In the genomic region with DNA sequence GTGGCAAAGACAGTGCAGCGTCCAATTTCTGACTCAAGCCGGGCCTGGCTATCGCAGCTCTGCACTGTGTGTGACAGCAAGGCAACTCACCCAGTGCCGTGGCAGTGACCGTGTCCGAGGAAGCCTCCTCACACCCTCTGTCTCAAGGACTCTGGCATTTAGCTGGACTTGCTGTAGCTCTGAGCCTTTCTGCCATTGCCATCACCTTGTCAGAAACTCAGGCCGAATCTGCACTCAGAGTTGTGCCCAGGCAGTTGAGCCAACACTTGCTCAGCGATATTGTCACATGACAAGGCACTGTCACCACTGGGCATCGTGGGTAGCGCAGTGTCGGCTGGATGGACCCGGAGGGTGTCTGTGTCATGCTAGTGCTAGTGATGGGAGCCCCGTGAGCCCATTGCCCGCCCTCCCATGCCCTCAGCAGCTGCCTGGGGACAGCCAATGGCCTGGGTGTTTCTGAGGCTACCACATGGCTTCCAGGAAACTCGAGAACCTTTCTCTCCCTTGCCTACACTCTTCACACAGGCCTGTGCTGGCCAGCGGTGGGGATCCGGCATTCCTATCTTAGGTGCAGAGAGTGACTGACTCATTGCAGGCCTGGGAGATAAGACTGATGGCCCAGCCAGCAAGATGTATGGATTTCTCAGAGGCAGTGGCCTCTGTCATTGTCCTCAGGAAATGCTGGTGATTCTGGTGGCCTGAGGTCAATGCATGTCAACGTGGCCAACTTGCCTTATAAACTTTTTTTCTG, we compare ENCODE assay signal across 1 cellular context.
TF ChIP-seq lines count a peak whose summit lies in the region.

No MANE protein-coding gene starts in this region.

TF ChIP-seq in K562, 482 proteins besides CTCF, POLR2A, EP300 and RAD21 (continued from another document and continues in another):
- TF ChIP-seq, protein P1, sequence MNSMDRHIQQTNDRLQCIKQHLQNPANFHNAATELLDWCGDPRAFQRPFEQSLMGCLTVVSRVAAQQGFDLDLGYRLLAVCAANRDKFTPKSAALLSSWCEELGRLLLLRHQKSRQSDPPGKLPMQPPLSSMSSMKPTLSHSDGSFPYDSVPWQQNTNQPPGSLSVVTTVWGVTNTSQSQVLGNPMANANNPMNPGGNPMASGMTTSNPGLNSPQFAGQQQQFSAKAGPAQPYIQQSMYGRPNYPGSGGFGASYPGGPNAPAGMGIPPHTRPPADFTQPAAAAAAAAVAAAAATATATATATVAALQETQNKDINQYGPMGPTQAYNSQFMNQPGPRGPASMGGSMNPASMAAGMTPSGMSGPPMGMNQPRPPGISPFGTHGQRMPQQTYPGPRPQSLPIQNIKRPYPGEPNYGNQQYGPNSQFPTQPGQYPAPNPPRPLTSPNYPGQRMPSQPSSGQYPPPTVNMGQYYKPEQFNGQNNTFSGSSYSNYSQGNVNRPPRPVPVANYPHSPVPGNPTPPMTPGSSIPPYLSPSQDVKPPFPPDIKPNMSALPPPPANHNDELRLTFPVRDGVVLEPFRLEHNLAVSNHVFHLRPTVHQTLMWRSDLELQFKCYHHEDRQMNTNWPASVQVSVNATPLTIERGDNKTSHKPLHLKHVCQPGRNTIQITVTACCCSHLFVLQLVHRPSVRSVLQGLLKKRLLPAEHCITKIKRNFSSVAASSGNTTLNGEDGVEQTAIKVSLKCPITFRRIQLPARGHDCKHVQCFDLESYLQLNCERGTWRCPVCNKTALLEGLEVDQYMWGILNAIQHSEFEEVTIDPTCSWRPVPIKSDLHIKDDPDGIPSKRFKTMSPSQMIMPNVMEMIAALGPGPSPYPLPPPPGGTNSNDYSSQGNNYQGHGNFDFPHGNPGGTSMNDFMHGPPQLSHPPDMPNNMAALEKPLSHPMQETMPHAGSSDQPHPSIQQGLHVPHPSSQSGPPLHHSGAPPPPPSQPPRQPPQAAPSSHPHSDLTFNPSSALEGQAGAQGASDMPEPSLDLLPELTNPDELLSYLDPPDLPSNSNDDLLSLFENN (IDR thresholded peaks at IDR 0.05; ENCODE audit: low read depth in 2 of 2, low read length in 2 of 2), result peak in 1 of 2 experiments; percentile 82; a peak in 2 of 4 replicates
- TF ChIP-seq NEUROD1 (IDR thresholded peaks at IDR 0.05; ENCODE audit: borderline replicate concordance, low read depth, low read length, partially characterized antibody), result peak; percentile 80
- peak; percentile 27; the same call in 1 of the 2 replicates for TF ChIP-seq PHF8 (IDR thresholded peaks at IDR 0.05; ENCODE audit: borderline replicate concordance, low read length)
- TF ChIP-seq RBM25 (IDR thresholded peaks at IDR 0.05; ENCODE audit: low read depth, low read length, severe bottlenecking), result no peak
- TF ChIP-seq NCOA4 (IDR thresholded peaks at IDR 0.05; ENCODE audit: partially characterized antibody), result no peak
- TF ChIP-seq CHD2 (IDR thresholded peaks at IDR 0.05; ENCODE audit: low read depth, low read length), result no peak
- TF ChIP-seq TAF15 (IDR thresholded peaks at IDR 0.05; ENCODE audit: low read depth, low read length), result no peak
- no peak for TF ChIP-seq SP2 (IDR thresholded peaks at IDR 0.05; ENCODE audit: extremely low read depth, low read depth, low read length, poor library complexity, severe bottlenecking)
- TF ChIP-seq NUFIP1 (IDR thresholded peaks at IDR 0.05; ENCODE audit: partially characterized antibody), result no peak
- peak; percentile 71; the same call in 1 of the 2 replicates for TF ChIP-seq KLF16 (IDR thresholded peaks at IDR 0.05)
- peak; percentile 81 for TF ChIP-seq STAT5A (IDR thresholded peaks at IDR 0.05; ENCODE audit: borderline replicate concordance, low read length)
- TF ChIP-seq, protein P2, sequence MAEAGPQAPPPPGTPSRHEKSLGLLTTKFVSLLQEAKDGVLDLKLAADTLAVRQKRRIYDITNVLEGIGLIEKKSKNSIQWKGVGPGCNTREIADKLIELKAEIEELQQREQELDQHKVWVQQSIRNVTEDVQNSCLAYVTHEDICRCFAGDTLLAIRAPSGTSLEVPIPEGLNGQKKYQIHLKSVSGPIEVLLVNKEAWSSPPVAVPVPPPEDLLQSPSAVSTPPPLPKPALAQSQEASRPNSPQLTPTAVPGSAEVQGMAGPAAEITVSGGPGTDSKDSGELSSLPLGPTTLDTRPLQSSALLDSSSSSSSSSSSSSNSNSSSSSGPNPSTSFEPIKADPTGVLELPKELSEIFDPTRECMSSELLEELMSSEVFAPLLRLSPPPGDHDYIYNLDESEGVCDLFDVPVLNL (CRISPR knock-in tag; IDR thresholded peaks at IDR 0.05; ENCODE audit: low read depth), result no peak
- 0 out of 2 replicates have a peak, but pooled peaks have one; percentile 52 for TF ChIP-seq BHLHE40 (IDR thresholded peaks at IDR 0.05; ENCODE audit: low read length)
- no peak for TF ChIP-seq U2AF2 (optimal IDR thresholded peaks at IDR 0.05; ENCODE audit: low read depth, low read length)
- TF ChIP-seq, protein P3, sequence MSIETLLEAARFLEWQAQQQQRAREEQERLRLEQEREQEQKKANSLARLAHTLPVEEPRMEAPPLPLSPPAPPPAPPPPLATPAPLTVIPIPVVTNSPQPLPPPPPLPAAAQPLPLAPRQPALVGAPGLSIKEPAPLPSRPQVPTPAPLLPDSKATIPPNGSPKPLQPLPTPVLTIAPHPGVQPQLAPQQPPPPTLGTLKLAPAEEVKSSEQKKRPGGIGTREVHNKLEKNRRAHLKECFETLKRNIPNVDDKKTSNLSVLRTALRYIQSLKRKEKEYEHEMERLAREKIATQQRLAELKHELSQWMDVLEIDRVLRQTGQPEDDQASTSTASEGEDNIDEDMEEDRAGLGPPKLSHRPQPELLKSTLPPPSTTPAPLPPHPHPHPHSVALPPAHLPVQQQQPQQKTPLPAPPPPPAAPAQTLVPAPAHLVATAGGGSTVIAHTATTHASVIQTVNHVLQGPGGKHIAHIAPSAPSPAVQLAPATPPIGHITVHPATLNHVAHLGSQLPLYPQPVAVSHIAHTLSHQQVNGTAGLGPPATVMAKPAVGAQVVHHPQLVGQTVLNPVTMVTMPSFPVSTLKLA (conservative IDR thresholded peaks at IDR 0.05), result peak; percentile 62 to 88; a peak in 3 of 4 replicates
- no peak for TF ChIP-seq ZNF282 (CRISPR knock-in tag; IDR thresholded peaks at IDR 0.05)
- no peak for TF ChIP-seq MCM7 (IDR thresholded peaks at IDR 0.05)
- TF ChIP-seq, protein P4, sequence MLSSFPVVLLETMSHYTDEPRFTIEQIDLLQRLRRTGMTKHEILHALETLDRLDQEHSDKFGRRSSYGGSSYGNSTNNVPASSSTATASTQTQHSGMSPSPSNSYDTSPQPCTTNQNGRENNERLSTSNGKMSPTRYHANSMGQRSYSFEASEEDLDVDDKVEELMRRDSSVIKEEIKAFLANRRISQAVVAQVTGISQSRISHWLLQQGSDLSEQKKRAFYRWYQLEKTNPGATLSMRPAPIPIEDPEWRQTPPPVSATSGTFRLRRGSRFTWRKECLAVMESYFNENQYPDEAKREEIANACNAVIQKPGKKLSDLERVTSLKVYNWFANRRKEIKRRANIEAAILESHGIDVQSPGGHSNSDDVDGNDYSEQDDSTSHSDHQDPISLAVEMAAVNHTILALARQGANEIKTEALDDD (IDR thresholded peaks at IDR 0.05), result no peak
- TF ChIP-seq, protein P5, sequence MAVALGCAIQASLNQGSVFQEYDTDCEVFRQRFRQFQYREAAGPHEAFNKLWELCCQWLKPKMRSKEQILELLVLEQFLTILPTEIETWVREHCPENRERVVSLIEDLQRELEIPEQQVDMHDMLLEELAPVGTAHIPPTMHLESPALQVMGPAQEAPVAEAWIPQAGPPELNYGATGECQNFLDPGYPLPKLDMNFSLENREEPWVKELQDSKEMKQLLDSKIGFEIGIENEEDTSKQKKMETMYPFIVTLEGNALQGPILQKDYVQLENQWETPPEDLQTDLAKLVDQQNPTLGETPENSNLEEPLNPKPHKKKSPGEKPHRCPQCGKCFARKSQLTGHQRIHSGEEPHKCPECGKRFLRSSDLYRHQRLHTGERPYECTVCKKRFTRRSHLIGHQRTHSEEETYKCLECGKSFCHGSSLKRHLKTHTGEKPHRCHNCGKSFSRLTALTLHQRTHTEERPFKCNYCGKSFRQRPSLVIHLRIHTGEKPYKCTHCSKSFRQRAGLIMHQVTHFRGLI (CRISPR knock-in tag; IDR thresholded peaks at IDR 0.05), result no peak
- TF ChIP-seq ZNF3 (CRISPR knock-in tag; IDR thresholded peaks at IDR 0.05), result no peak
- TF ChIP-seq ELF2 (CRISPR knock-in tag; IDR thresholded peaks at IDR 0.05), result no peak
- TF ChIP-seq NR2C1 (IDR thresholded peaks at IDR 0.05), result peak; percentile 40; the same call in 1 of the 2 replicates
- TF ChIP-seq NR2C1 (tag; IDR thresholded peaks at IDR 0.05), result peak; percentile 59
- no peak for TF ChIP-seq ZNF717 (CRISPR knock-in tag; IDR thresholded peaks at IDR 0.05)
- 0 out of 2 replicates have a peak, but pooled peaks have one; percentile 45 for TF ChIP-seq KLF6 (CRISPR knock-in tag; IDR thresholded peaks at IDR 0.05; ENCODE audit: borderline replicate concordance)
- TF ChIP-seq SMARCB1 (IDR thresholded peaks at IDR 0.05; ENCODE audit: insufficient read length, low read depth), result no peak
- no peak for TF ChIP-seq SP1 (CRISPR knock-in tag; IDR thresholded peaks at IDR 0.05)
- TF ChIP-seq FOXJ2 (tag; IDR thresholded peaks at IDR 0.05), result no peak
- TF ChIP-seq, protein P6, sequence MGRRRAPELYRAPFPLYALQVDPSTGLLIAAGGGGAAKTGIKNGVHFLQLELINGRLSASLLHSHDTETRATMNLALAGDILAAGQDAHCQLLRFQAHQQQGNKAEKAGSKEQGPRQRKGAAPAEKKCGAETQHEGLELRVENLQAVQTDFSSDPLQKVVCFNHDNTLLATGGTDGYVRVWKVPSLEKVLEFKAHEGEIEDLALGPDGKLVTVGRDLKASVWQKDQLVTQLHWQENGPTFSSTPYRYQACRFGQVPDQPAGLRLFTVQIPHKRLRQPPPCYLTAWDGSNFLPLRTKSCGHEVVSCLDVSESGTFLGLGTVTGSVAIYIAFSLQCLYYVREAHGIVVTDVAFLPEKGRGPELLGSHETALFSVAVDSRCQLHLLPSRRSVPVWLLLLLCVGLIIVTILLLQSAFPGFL (CRISPR knock-in tag; IDR thresholded peaks at IDR 0.05), result no peak
- TF ChIP-seq, protein P7, sequence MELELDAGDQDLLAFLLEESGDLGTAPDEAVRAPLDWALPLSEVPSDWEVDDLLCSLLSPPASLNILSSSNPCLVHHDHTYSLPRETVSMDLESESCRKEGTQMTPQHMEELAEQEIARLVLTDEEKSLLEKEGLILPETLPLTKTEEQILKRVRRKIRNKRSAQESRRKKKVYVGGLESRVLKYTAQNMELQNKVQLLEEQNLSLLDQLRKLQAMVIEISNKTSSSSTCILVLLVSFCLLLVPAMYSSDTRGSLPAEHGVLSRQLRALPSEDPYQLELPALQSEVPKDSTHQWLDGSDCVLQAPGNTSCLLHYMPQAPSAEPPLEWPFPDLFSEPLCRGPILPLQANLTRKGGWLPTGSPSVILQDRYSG (tag; conservative IDR thresholded peaks at IDR 0.05; ENCODE audit: low read depth), result peak; percentile 91
- TF ChIP-seq, protein P8, sequence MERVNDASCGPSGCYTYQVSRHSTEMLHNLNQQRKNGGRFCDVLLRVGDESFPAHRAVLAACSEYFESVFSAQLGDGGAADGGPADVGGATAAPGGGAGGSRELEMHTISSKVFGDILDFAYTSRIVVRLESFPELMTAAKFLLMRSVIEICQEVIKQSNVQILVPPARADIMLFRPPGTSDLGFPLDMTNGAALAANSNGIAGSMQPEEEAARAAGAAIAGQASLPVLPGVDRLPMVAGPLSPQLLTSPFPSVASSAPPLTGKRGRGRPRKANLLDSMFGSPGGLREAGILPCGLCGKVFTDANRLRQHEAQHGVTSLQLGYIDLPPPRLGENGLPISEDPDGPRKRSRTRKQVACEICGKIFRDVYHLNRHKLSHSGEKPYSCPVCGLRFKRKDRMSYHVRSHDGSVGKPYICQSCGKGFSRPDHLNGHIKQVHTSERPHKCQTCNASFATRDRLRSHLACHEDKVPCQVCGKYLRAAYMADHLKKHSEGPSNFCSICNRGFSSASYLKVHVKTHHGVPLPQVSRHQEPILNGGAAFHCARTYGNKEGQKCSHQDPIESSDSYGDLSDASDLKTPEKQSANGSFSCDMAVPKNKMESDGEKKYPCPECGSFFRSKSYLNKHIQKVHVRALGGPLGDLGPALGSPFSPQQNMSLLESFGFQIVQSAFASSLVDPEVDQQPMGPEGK (CRISPR knock-in tag; IDR thresholded peaks at IDR 0.05; ENCODE audit: borderline replicate concordance), result no peak
- peak; percentile 84 for TF ChIP-seq ZBTB17 (CRISPR knock-in tag; IDR thresholded peaks at IDR 0.05)
- TF ChIP-seq KDM4B (IDR thresholded peaks at IDR 0.05; ENCODE audit: borderline replicate concordance in 2 of 2, low read depth in 1 of 2), result 0 out of 4 replicates have a peak, but pooled peaks of 1 of the 2 experiments have one; percentile 62
- TF ChIP-seq PHF21A (IDR thresholded peaks at IDR 0.05; ENCODE audit: borderline replicate concordance, low read depth), result peak; percentile 49; the same call in 1 of the 2 replicates
- TF ChIP-seq, protein P9, sequence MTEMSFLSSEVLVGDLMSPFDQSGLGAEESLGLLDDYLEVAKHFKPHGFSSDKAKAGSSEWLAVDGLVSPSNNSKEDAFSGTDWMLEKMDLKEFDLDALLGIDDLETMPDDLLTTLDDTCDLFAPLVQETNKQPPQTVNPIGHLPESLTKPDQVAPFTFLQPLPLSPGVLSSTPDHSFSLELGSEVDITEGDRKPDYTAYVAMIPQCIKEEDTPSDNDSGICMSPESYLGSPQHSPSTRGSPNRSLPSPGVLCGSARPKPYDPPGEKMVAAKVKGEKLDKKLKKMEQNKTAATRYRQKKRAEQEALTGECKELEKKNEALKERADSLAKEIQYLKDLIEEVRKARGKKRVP (CRISPR knock-in tag; IDR thresholded peaks at IDR 0.05), result 0 out of 2 replicates have a peak, but pooled peaks have one; percentile 15
- TF ChIP-seq, protein P10, sequence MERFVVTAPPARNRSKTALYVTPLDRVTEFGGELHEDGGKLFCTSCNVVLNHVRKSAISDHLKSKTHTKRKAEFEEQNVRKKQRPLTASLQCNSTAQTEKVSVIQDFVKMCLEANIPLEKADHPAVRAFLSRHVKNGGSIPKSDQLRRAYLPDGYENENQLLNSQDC (CRISPR knock-in tag; IDR thresholded peaks at IDR 0.05), result no peak
- TF ChIP-seq, protein P11, sequence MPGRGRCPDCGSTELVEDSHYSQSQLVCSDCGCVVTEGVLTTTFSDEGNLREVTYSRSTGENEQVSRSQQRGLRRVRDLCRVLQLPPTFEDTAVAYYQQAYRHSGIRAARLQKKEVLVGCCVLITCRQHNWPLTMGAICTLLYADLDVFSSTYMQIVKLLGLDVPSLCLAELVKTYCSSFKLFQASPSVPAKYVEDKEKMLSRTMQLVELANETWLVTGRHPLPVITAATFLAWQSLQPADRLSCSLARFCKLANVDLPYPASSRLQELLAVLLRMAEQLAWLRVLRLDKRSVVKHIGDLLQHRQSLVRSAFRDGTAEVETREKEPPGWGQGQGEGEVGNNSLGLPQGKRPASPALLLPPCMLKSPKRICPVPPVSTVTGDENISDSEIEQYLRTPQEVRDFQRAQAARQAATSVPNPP (IDR thresholded peaks at IDR 0.05; ENCODE audit: borderline replicate concordance, insufficient read depth, insufficient read length), result no peak
- TF ChIP-seq, protein P12, sequence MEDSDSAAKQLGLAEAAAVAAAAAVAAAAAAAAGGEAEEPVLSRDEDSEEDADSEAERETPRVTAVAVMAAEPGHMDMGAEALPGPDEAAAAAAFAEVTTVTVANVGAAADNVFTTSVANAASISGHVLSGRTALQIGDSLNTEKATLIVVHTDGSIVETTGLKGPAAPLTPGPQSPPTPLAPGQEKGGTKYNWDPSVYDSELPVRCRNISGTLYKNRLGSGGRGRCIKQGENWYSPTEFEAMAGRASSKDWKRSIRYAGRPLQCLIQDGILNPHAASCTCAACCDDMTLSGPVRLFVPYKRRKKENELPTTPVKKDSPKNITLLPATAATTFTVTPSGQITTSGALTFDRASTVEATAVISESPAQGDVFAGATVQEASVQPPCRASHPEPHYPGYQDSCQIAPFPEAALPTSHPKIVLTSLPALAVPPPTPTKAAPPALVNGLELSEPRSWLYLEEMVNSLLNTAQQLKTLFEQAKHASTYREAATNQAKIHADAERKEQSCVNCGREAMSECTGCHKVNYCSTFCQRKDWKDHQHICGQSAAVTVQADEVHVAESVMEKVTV (CRISPR knock-in tag; IDR thresholded peaks at IDR 0.05), result no peak
- TF ChIP-seq KAT8 (IDR thresholded peaks at IDR 0.05; ENCODE audit: low read depth), result no peak
- no peak; the same call in 1 of the 2 replicates for TF ChIP-seq CC2D1A (IDR thresholded peaks at IDR 0.05)
- no peak for TF ChIP-seq ZNF431 (CRISPR knock-in tag; IDR thresholded peaks at IDR 0.05)
